Comparison of ENCODE assay signal across 19 cellular contexts in the genomic region with DNA sequence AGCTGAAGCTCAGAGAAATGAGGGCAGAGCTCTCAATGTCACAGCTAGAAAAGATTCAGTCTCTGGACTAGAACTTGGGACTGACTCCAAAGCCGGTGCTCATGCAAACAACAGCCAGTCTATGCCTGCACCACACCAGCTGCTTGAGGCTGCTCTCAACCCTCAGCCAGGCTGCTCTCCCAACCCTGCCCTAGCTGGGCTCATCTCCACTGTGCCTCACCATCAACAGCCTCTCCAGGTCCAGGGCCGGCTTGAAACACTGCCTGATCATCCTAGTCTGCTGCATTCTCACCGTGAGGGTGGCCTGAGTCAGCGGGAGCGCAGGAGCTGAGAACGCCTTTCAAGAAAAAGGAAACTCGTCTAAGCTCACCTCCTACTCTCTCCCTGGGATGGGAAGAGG.
"Had no signal": no experiment of that assay in that cellular context is flagged by ENCODE, and none has a peak within 500 bp of the region (broad histone marks: within the 10 kb centered on the region; RNA-seq: fewer than 3 reads in every experiment).

No MANE protein-coding gene starts in this region.

- H3K4me3 Mint-ChIP-seq: immature natural killer cell; natural killer cell; stimulated activated naive CD8-positive, alpha-beta T cell treated with anti-CD3 and anti-CD28 coated beads, Interleukin-15, amount 100 ng/mL, for 72 hours had no signal

- H3K27ac ChIP-seq: lower lobe of right lung, neutrophil, parathyroid adenoma, psoas muscle, skin epidermis, suprapubic skin, thyroid gland had no signal

- H3K4me1 ChIP-seq: lower lobe of right lung, parathyroid adenoma, psoas muscle, suprapubic skin, thyroid gland had no signal

- H3K9me3 ChIP-seq: lower lobe of right lung, neutrophil, psoas muscle, suprapubic skin, thyroid gland had no signal

- H3K27me3 ChIP-seq: thyroid gland had no signal

- H3K36me3 Mint-ChIP-seq: immature natural killer cell, natural killer cell had no signal

- H3K27ac Mint-ChIP-seq: immature natural killer cell; natural killer cell; stimulated activated naive CD8-positive, alpha-beta T cell treated with anti-CD3 and anti-CD28 coated beads, Interleukin-15, amount 100 ng/mL, for 72 hours had no signal

- DNase-seq: cortex of kidney; effector CD4-positive, alpha-beta T cell; immature natural killer cell; left ventricle myocardium superior; lower lobe of right lung; natural killer cell; psoas muscle; right cardiac atrium; stimulated activated CD4-positive, alpha-beta T cell treated with anti-CD3 and anti-CD28 coated beads, Interleukin-1b, Interleukin-23, amount 100 ng/mL, for 48 hours; stimulated activated CD4-positive, alpha-beta T cell treated with anti-CD3 and anti-CD28 coated beads, Interleukin-4, amount 100 ng/mL, for 1 hour; stimulated activated CD8-positive, alpha-beta memory T cell treated with anti-CD3 and anti-CD28 coated beads, Interleukin-4, amount 100 ng/mL, for 48 hours; stimulated activated naive CD4-positive, alpha-beta T cell; stimulated activated naive CD8-positive, alpha-beta T cell treated with anti-CD3 and anti-CD28 coated beads, Interleukin-15, amount 100 ng/mL, for 72 hours; thyroid gland; trophoblast cell had no signal

- ATAC-seq: left ventricle myocardium superior; lower lobe of right lung; natural killer cell; psoas muscle; right cardiac atrium; stimulated activated naive CD8-positive, alpha-beta T cell treated with anti-CD3 and anti-CD28 coated beads, Interleukin-15, amount 100 ng/mL, for 72 hours had no signal

- H3K4me1 Mint-ChIP-seq: immature natural killer cell; natural killer cell; stimulated activated naive CD8-positive, alpha-beta T cell treated with anti-CD3 and anti-CD28 coated beads, Interleukin-15, amount 100 ng/mL, for 72 hours had no signal

- H3K4me3 ChIP-seq: lower lobe of right lung, psoas muscle, skin epidermis, suprapubic skin, thyroid gland had no signal

- H3K9me3 Mint-ChIP-seq: immature natural killer cell; natural killer cell; stimulated activated naive CD8-positive, alpha-beta T cell treated with anti-CD3 and anti-CD28 coated beads, Interleukin-15, amount 100 ng/mL, for 72 hours had no signal

- H3K36me3 ChIP-seq: neutrophil had no signal
